28 cellular contexts compared by ENCODE assay signal in genomic region chr5:52712354-52712753, GRCh38.
"Had no signal": no experiment of that assay in that cellular context is flagged by ENCODE, and none has a peak within 500 bp of the region (broad histone marks: within the 10 kb centered on the region; RNA-seq: fewer than 3 reads in every experiment).

No MANE protein-coding gene starts in this region.

- H3K27ac Mint-ChIP-seq: brain; effector memory CD8-positive, alpha-beta T cell; stimulated activated naive CD8-positive, alpha-beta T cell treated with anti-CD3 and anti-CD28 coated beads, Interleukin-15, Interleukin-2, amounts not matched to agents 100 ng/mL and 50 ng/mL, for 24 hours had no signal

- H3K4me3 ChIP-seq: ascending aorta, cardiac muscle cell, coronary artery, dorsolateral prefrontal cortex, gastrocnemius medialis, pancreas, psoas muscle, SK-N-MC, upper lobe of left lung, vagina had no signal

- DNase-seq: activated CD4-positive, alpha-beta T cell treated with anti-CD3 and anti-CD28 coated beads for 4 hours; activated CD4-positive, alpha-beta T cell treated with anti-CD3 and anti-CD28 coated beads, Interleukin-2, amount 50 U/mL, for 4 hours; activated effector memory CD4-positive, alpha-beta T cell treated with Interleukin-2 at 50 U/mL for 16 hours; activated naive CD4-positive, alpha-beta T cell treated with Interleukin-2 at 50 U/mL for 16 hours; activated naive CD8-positive, alpha-beta T cell treated with anti-CD3 and anti-CD28 coated beads, Interleukin-2, amount 10 ng/mL, durations not matched to agents 7 days and 5 days; activated T-cell treated with anti-CD3 and anti-CD28 coated beads, Interleukin-2, amount 50 U/mL, for 48 hours; cerebellar nuclear complex; dorsolateral prefrontal cortex; effector memory CD8-positive, alpha-beta T cell; erythroblast; gastrocnemius medialis; glutamatergic neuron; islet precursor cell; left ventricle myocardium superior; nucleus accumbens; pancreas; psoas muscle; stimulated activated CD4-positive, alpha-beta T cell treated with anti-CD3 and anti-CD28 coated beads, Interleukin-15, amount 100 ng/mL, for 24 hours; stimulated activated CD4-positive, alpha-beta T cell treated with anti-CD3 and anti-CD28 coated beads, Interleukin-2, amount 100 ng/mL, for 24 hours; substantia nigra; upper lobe of left lung had no signal

- H3K9me3 Mint-ChIP-seq: effector memory CD8-positive, alpha-beta T cell had no signal

- H3K27me3 ChIP-seq: ascending aorta, cardiac muscle cell, dorsolateral prefrontal cortex, gastrocnemius medialis, pancreas, upper lobe of left lung, vagina had no signal

- ATAC-seq: effector memory CD8-positive, alpha-beta T cell; gastrocnemius medialis; left ventricle myocardium superior; pancreas; psoas muscle had no signal

- H3K4me1 ChIP-seq: vagina had no signal

- H3K4me3 Mint-ChIP-seq: activated naive CD8-positive, alpha-beta T cell treated with anti-CD3 and anti-CD28 coated beads, Interleukin-2, amount 10 ng/mL, durations not matched to agents 7 days and 5 days; brain; effector memory CD8-positive, alpha-beta T cell; stimulated activated naive CD8-positive, alpha-beta T cell treated with anti-CD3 and anti-CD28 coated beads, Interleukin-15, Interleukin-2, amounts not matched to agents 100 ng/mL and 50 ng/mL, for 24 hours had no signal

- H3K4me1 Mint-ChIP-seq: brain had no signal

- H3K27me3 Mint-ChIP-seq: activated naive CD8-positive, alpha-beta T cell treated with anti-CD3 and anti-CD28 coated beads, Interleukin-2, amount 10 ng/mL, durations not matched to agents 7 days and 5 days; brain; effector memory CD8-positive, alpha-beta T cell; stimulated activated naive CD8-positive, alpha-beta T cell treated with anti-CD3 and anti-CD28 coated beads, Interleukin-15, Interleukin-2, amounts not matched to agents 100 ng/mL and 50 ng/mL, for 24 hours had no signal

- H3K36me3 ChIP-seq: ascending aorta, cardiac muscle cell, gastrocnemius medialis, pancreas, upper lobe of left lung, vagina had no signal

- H3K9me3 ChIP-seq: ascending aorta, gastrocnemius medialis, pancreas, psoas muscle, upper lobe of left lung, vagina had no signal

- H3K27ac ChIP-seq: ascending aorta, cardiac muscle cell, coronary artery, dorsolateral prefrontal cortex, gastrocnemius medialis, pancreas, psoas muscle, SK-N-MC, upper lobe of left lung, vagina had no signal

- H3K36me3 Mint-ChIP-seq: brain had no signal
